In genomic region chr12:127336416-127336815, GRCh38 we compare ENCODE assay signal across 7 cellular contexts.
"Had no signal": no experiment of that assay in that cellular context is flagged by ENCODE, and none has a peak within 500 bp of the region (broad histone marks: within the 10 kb centered on the region; RNA-seq: fewer than 3 reads in every experiment).

No MANE protein-coding gene starts in this region.

- ATAC-seq: GM23338 had no signal

- FAIRE-seq: H1, H54, HTR-8/SVneo had no signal

- DNase-seq: H9, HCEC 1CT, IMR-90 had no signal

- H3K4me1 Mint-ChIP-seq: GM23338 had no signal

- H3K4me3 Mint-ChIP-seq: GM23338, H9 had no signal

- H3K27ac Mint-ChIP-seq: GM23338, H9 had no signal

- H3K4me3 ChIP-seq: GM23338 had no signal
